ENCODE assay signal across 1 cellular context in genomic region chr12:2284321-2284813, GRCh38.
TF ChIP-seq lines count a peak whose summit lies in the region.

No MANE protein-coding gene starts in this region.

TF ChIP-seq in WTC11, 78 proteins besides CTCF, POLR2A, EP300 and RAD21 (continued from another document):
- TF ChIP-seq ATF2 (CRISPR knock-in tag; IDR thresholded peaks at IDR 0.05; ENCODE audit: borderline replicate concordance, low read depth) (no peak), RELA (CRISPR knock-in tag; IDR thresholded peaks at IDR 0.05; ENCODE audit: borderline replicate concordance) (no peak), NFATC4 (CRISPR knock-in tag; IDR thresholded peaks at IDR 0.05) (no peak), SMAD3 (CRISPR knock-in tag; IDR thresholded peaks at IDR 0.05; ENCODE audit: borderline replicate concordance) (no peak), GTF2I (CRISPR knock-in tag; conservative IDR thresholded peaks at IDR 0.05) (no peak), ATF6 (CRISPR knock-in tag; IDR thresholded peaks at IDR 0.05) (no peak), PRRX2 (CRISPR knock-in tag; IDR thresholded peaks at IDR 0.05) (no peak)
TF ChIP-seq in WTC11: peak in this region for 0.
